ENCODE assay signal across 9 cellular contexts in genomic region chr3:159586587-159587202, GRCh38.
DNase-seq lines count a peak whose midpoint lies in the region; ATAC-seq and TF ChIP-seq lines count a peak whose summit lies in the region.
"Had no signal": no experiment of that assay in that cellular context is flagged by ENCODE, and none has a peak within 500 bp of the region (broad histone marks: within the 10 kb centered on the region; RNA-seq: fewer than 3 reads in every experiment).

No MANE protein-coding gene starts in this region.

- POLR2A ChIA-PET in naive thymus-derived CD4-positive, alpha-beta T cell (lab: Charles Lee) = no interaction called here

- H3K36me3 ChIP-seq in right atrium auricular region (no peaks in the 10 kb centered on the region), ascending aorta (no peaks in the 10 kb centered on the region)
- H3K36me3 ChIP-seq in naive thymus-derived CD4-positive, alpha-beta T cell (ENCODE audit: control insufficient read depth in 2 of 3, insufficient read depth in 3 of 3, low read length in 3 of 3) = no peaks in the 10 kb centered on the region
- H3K36me3 ChIP-seq: SJSA1 had no signal

- no peak overlapping the region for H3K4me3 ChIP-seq in right atrium auricular region
- no peak overlapping the region for H3K4me3 ChIP-seq in naive thymus-derived CD4-positive, alpha-beta T cell (ENCODE audit: low read length)
- H3K4me3 ChIP-seq in ascending aorta = no peak overlapping the region
- H3K4me3 ChIP-seq: SJSA1 had no signal

- H3K27me3 Mint-ChIP-seq in naive thymus-derived CD4-positive, alpha-beta T cell = peaks cover 0 to 5% (median 0%) of the 10 kb centered on the region in 5 donors

- no peak overlapping the region for H3K27ac ChIP-seq in right atrium auricular region
- no peak overlapping the region for H3K27ac ChIP-seq in naive thymus-derived CD4-positive, alpha-beta T cell (ENCODE audit: low read depth, low read length)
- no peak overlapping the region for H3K27ac ChIP-seq in ascending aorta
- H3K27ac ChIP-seq: SJSA1 had no signal

- no peaks in the 10 kb centered on the region for H3K4me1 Mint-ChIP-seq in naive thymus-derived CD4-positive, alpha-beta T cell

- no peaks in the 10 kb centered on the region for H3K9me3 ChIP-seq in right atrium auricular region
- no peaks in the 10 kb centered on the region for H3K9me3 ChIP-seq in naive thymus-derived CD4-positive, alpha-beta T cell (ENCODE audit: control insufficient read depth in 2 of 3, low read length in 3 of 3)
- no peaks in the 10 kb centered on the region for H3K9me3 ChIP-seq in ascending aorta
- H3K9me3 ChIP-seq: SJSA1 had no signal

- H3K4me3 Mint-ChIP-seq in naive thymus-derived CD4-positive, alpha-beta T cell = no peak overlapping the region

- intact Hi-C loops in naive thymus-derived CD4-positive, alpha-beta T cell (cut with micrococcal nuclease) = no loop called here
- intact Hi-C loops in ascending aorta (cut with DNase I) = no loop called here

- in situ Hi-C loops in ACHN (cut with HindIII; ENCODE audit: low pct_ligation_motif_present, low pct_unique_long_range_greater_than_20kb, low sequenced_read_pairs) = no loop called here

- no peaks in the 10 kb centered on the region for H3K27me3 ChIP-seq in right atrium auricular region
- H3K27me3 ChIP-seq in naive thymus-derived CD4-positive, alpha-beta T cell (ENCODE audit: control insufficient read depth in 2 of 2, insufficient read depth in 2 of 2, low read length in 2 of 2) = no peaks in the 10 kb centered on the region
- H3K27me3 ChIP-seq in ascending aorta = no peaks in the 10 kb centered on the region

- no peak overlapping the region for H3K27ac Mint-ChIP-seq in naive thymus-derived CD4-positive, alpha-beta T cell

- H3K9me3 Mint-ChIP-seq in naive thymus-derived CD4-positive, alpha-beta T cell = peaks cover 0 to 16% (median 6%) of the 10 kb centered on the region in 11 donors

- peak; percentile 29 for DNase-seq in ACHN
- peak; percentile 60 for DNase-seq in HCEC 1CT
- peak; percentile 41 to 55 for DNase-seq in SHP77 (lab: John Stamatoyannopoulos, UW)
- DNase-seq in right atrium auricular region (ENCODE audit: low spot score) = no peak
- no peak for DNase-seq in naive thymus-derived CD4-positive, alpha-beta T cell
- DNase-seq in HuH-7.5 (ENCODE audit: low spot score) = no peak
- DNase-seq in ascending aorta (ENCODE audit: low spot score in 2 of 2) = no peak

- ATAC-seq in HG02973 (IDR thresholded peaks at IDR 0.05; ENCODE audit: unreplicated experiment) = no peak
- ATAC-seq in naive thymus-derived CD4-positive, alpha-beta T cell = no peak

- H3K4me1 ChIP-seq in right atrium auricular region = no peaks in the 10 kb centered on the region
- no peaks in the 10 kb centered on the region for H3K4me1 ChIP-seq in naive thymus-derived CD4-positive, alpha-beta T cell (ENCODE audit: control insufficient read depth in 2 of 2, insufficient read depth in 2 of 2, low read length in 2 of 2)
- no peaks in the 10 kb centered on the region for H3K4me1 ChIP-seq in ascending aorta

- no peaks in the 10 kb centered on the region for H3K36me3 Mint-ChIP-seq in naive thymus-derived CD4-positive, alpha-beta T cell

- TF ChIP-seq CTCF in right atrium auricular region (IDR thresholded peaks at IDR 0.05) = peak; percentile 18 to 54
- TF ChIP-seq CTCF in ascending aorta (IDR thresholded peaks at IDR 0.05) = peak in 1 of 3 experiments; percentile 8

- CTCF ChIA-PET in naive thymus-derived CD4-positive, alpha-beta T cell (lab: Charles Lee) = no interaction called here

Comparison
In these comparisons a context has a peak if more than half of its experiments do, and no peak if none do; other contexts are left out.
1. DNase-seq: peak in ACHN (single experiment), HCEC 1CT (single experiment) and SHP77 (2 of 2); none in right atrium auricular region (single experiment), naive thymus-derived CD4-positive, alpha-beta T cell (0 of 9), HuH-7.5 (single experiment) and ascending aorta (0 of 2).